ENCODE assay signal across 26 cellular contexts in genomic region chr18:79062806-79063205, GRCh38. TPM values are rescaled to one million over a fixed set of nuclear protein-coding genes. Genes with fewer than 3 reads are reported as not detected.
DNase-seq lines count a peak whose midpoint lies in the region; ATAC-seq and TF ChIP-seq lines count a peak whose summit lies in the region.
"Had no signal": no experiment of that assay in that cellular context is flagged by ENCODE, and none has a peak within 500 bp of the region (broad histone marks: within the 10 kb centered on the region; RNA-seq: fewer than 3 reads in every experiment).

No MANE protein-coding gene starts in this region.

- intact Hi-C loops in tibial artery (cut with DNase I; ENCODE audit: low total_unique reads) = loop anchor here (10.0 kb wide), 1 partner anchor 532 kb away; no protein-coding TSS in a partner anchor
- intact Hi-C loops in sciatic nerve (cut with DNase I) = no loop called here

- H3K27me3 ChIP-seq in WERI-Rb-1 (ENCODE audit: insufficient read depth, low read depth, severe bottlenecking) = no peaks in the 10 kb centered on the region
- no peaks in the 10 kb centered on the region for H3K27me3 ChIP-seq in foreskin keratinocyte
- no peaks in the 10 kb centered on the region for H3K27me3 ChIP-seq in upper lobe of left lung
- H3K27me3 ChIP-seq in tibial artery = no peaks in the 10 kb centered on the region
- H3K27me3 ChIP-seq: brain microvascular endothelial cell, colonic mucosa, testis had no signal

- TF ChIP-seq CTCF in WERI-Rb-1 (IDR thresholded peaks at IDR 0.05; ENCODE audit: low read depth, low read length) = no peak
- no peak for TF ChIP-seq CTCF in foreskin keratinocyte (conservative IDR thresholded peaks at IDR 0.05)
- no peak for TF ChIP-seq CTCF in upper lobe of left lung (IDR thresholded peaks at IDR 0.05)
- no peak for TF ChIP-seq CTCF in tibial artery (IDR thresholded peaks at IDR 0.05)

- TF ChIP-seq POLR2A in upper lobe of left lung (IDR thresholded peaks at IDR 0.05) = no peak

- H3K4me3 ChIP-seq in WERI-Rb-1 (ENCODE audit: low read depth, low read length) (no peak overlapping the region), upper lobe of left lung (no peak overlapping the region), tibial artery (no peak overlapping the region)
- H3K4me3 ChIP-seq: colonic mucosa, HAP-1, testis had no signal

- H3K27ac ChIP-seq in WERI-Rb-1 (peak overlapping the region; percentile 79), foreskin keratinocyte (no peak overlapping the region), upper lobe of left lung (no peak overlapping the region), tibial artery (no peak overlapping the region)
- H3K27ac ChIP-seq: brain microvascular endothelial cell, colonic mucosa, testis had no signal

- ATAC-seq in foreskin keratinocyte = peak; percentile 96
- ATAC-seq in upper lobe of left lung (ENCODE audit: low FRiP score in 2 of 2) = peak; percentile 23 to 77
- no peak for ATAC-seq in sciatic nerve
- ATAC-seq: effector memory CD8-positive, alpha-beta T cell; left colon; stimulated activated effector memory CD8-positive, alpha-beta T cell treated with anti-CD3 and anti-CD28 coated beads, Interleukin-12 subunit alpha, Interleukin-12 subunit beta, amount 100 ng/mL, for 72 hours; WTC11 had no signal

- DNase-seq in HT1080 (ENCODE audit: low read depth) (peak; percentile 18), WERI-Rb-1 (no peak), foreskin keratinocyte (peak; percentile 77 to 91), upper lobe of left lung (peak; percentile 24 to 54), tibial artery (no peak), sciatic nerve (ENCODE audit: low spot score) (no peak)
- DNase-seq in activated CD4-positive, CD25-positive, alpha-beta regulatory T cell treated with anti-CD3 and anti-CD28 coated beads, Interleukin-2, amount 50 U/mL, for 72 hours = no peak
- DNase-seq: activated CD4-positive, alpha-beta T cell treated with anti-CD3 and anti-CD28 coated beads, Interleukin-2, amount 50 U/mL, for 4 hours; activated CD8-positive, alpha-beta memory T cell treated with anti-CD3 and anti-CD28 coated beads, Interleukin-2, amount 50 U/mL, for 4 hours; brain microvascular endothelial cell; CD4-positive, CD25-positive, alpha-beta regulatory T cell; colonic mucosa; effector memory CD8-positive, alpha-beta T cell; head of caudate nucleus; KG1; left colon; NCI-H187; NCI-H2227 treated with DMSO at 0.1 percent for 48 hours; NK-92 treated with Interleukin-12 subunit alpha and Interleukin-12 subunit beta, amount 100 ng/mL, for 24 hours; posterior cingulate gyrus; SK-N-SH; stimulated activated CD4-positive, alpha-beta T cell treated with anti-CD3 and anti-CD28 coated beads, Interleukin-2, amount 100 ng/mL, for 24 hours; testis had no signal

- H3K4me1 ChIP-seq in foreskin keratinocyte = no peaks in the 10 kb centered on the region
- H3K4me1 ChIP-seq in upper lobe of left lung = no peaks in the 10 kb centered on the region
- H3K4me1 ChIP-seq in tibial artery = peaks cover 0 to 3% (median 0%) of the 10 kb centered on the region in 4 donors
- H3K4me1 ChIP-seq: colonic mucosa, HAP-1, testis had no signal

- WGBS in upper lobe of left lung, 2 donors = 68 to 74% methylated on average over 9 of the region's 9 CpGs

- H3K9me3 ChIP-seq in WERI-Rb-1 (ENCODE audit: severe bottlenecking) (peaks cover 12% of the 10 kb centered on the region), upper lobe of left lung (no peaks in the 10 kb centered on the region), tibial artery (no peaks in the 10 kb centered on the region)
- H3K9me3 ChIP-seq: colonic mucosa, HAP-1, SK-N-SH, testis had no signal

- H3K36me3 ChIP-seq in WERI-Rb-1 (no peaks in the 10 kb centered on the region), upper lobe of left lung (no peaks in the 10 kb centered on the region), tibial artery (no peaks in the 10 kb centered on the region)
- H3K36me3 ChIP-seq: brain microvascular endothelial cell, colonic mucosa, HAP-1 had no signal

- TF ChIP-seq EP300 in upper lobe of left lung (IDR thresholded peaks at IDR 0.05) = no peak

RNA-seq across cellular contexts. Expression of gene ATP9B, which starts 6.4 kb away (rescaled TPM):
- total RNA-seq in HT1080 (2014; rRNA removed; shearing (Covaris generic)) = 9.9 and 16.4 TPM in 2 replicates
- 6.0 and 6.4 TPM in 2 replicates for polyA plus RNA-seq in HT1080 (2015; cell fraction: cytosol; rRNA removed)
- 14.0 and 16.8 TPM in 2 replicates for polyA plus RNA-seq in HT1080 (2015; cell fraction: nucleus; rRNA removed)
- total RNA-seq in foreskin keratinocyte = 9.4 and 11.8 TPM in 2 replicates
- polyA plus RNA-seq in foreskin keratinocyte = 4.8 and 6.2 TPM in 2 replicates
- 100 to 1,000 TPM in 1 of 6 donors, 10 to 100 TPM in 5; 29.8 to 124 (median 49.2) TPM for total RNA-seq in upper lobe of left lung
- 67.4 TPM for total RNA-seq in sciatic nerve

Comparison
In these comparisons a context has a peak if more than half of its experiments do, and no peak if none do; other contexts are left out.
1. DNase-seq: peak in HT1080 (single experiment), foreskin keratinocyte (2 of 2) and upper lobe of left lung (2 of 2); none in WERI-Rb-1 (single experiment), activated CD4-positive, CD25-positive, alpha-beta regulatory T cell treated with anti-CD3 and anti-CD28 coated beads, Interleukin-2, amount 50 U/mL, for 72 hours (single experiment), tibial artery (0 of 2) and sciatic nerve (single experiment).